In the genomic region with DNA sequence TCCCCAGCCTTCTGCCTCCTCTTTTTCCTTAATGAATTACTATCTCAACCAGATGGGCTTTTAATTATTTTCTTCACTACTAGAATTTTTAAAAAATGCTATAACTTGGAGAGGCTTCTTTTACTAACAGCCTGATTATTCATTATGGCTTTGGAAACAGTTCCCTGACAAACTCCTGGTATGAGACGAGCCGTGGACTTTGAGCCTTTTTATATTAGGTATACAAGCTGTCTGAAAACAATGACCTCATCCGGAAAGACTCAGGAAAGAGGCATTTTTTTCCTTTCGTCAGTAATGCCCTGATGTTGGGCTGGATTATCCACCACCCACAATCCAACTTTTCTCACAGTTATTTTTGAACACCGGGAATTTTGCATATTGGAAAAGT, we compare ENCODE assay signal across 12 cellular contexts. TPM values are rescaled to one million over a fixed set of nuclear protein-coding genes. Genes with fewer than 3 reads are reported as not detected.
DNase-seq lines count a peak whose midpoint lies in the region; ATAC-seq and TF ChIP-seq lines count a peak whose summit lies in the region.
"Had no signal": no experiment of that assay in that cellular context is flagged by ENCODE, and none has a peak within 500 bp of the region (broad histone marks: within the 10 kb centered on the region; RNA-seq: fewer than 3 reads in every experiment).

No MANE protein-coding gene starts in this region.

- peaks cover 3% of the 10 kb centered on the region for H3K79me1 ChIP-seq in trophoblast cell (ENCODE audit: low read length)

- H3K27me3 Mint-ChIP-seq in Calu3 (ENCODE audit: unreplicated experiment), result no peaks in the 10 kb centered on the region
- no peaks in the 10 kb centered on the region for H3K27me3 Mint-ChIP-seq in stimulated activated naive B cell treated with anti-CD40 and anti-IgM and Interleukin-4, amounts not matched to agents 10 μg/mL and 1 μg/mL and 100 μg/mL, for 72 hours

- H3K23ac ChIP-seq in trophoblast cell (ENCODE audit: low read length), result no peak overlapping the region

- H3K27me3 ChIP-seq in foreskin keratinocyte (no peaks in the 10 kb centered on the region), trophoblast cell (ENCODE audit: insufficient read depth, low read length) (no peaks in the 10 kb centered on the region)

- no peak overlapping the region for H2BK120ac ChIP-seq in trophoblast cell (ENCODE audit: insufficient read depth, low read length, poor library complexity)

- peak overlapping the region; percentile 86 for H3K27ac Mint-ChIP-seq in Calu3 (ENCODE audit: unreplicated experiment)
- H3K27ac Mint-ChIP-seq in stimulated activated naive B cell treated with anti-CD40 and anti-IgM and Interleukin-4, amounts not matched to agents 10 μg/mL and 1 μg/mL and 100 μg/mL, for 72 hours, result no peak overlapping the region
- H3K27ac Mint-ChIP-seq: activated B cell treated with CpG ODN at 0.5 μM for 24 hours had no signal

- H3K4me3 Mint-ChIP-seq in Calu3 (ENCODE audit: low read depth, unreplicated experiment), result peak overlapping the region; percentile 62
- H3K4me3 Mint-ChIP-seq in stimulated activated naive B cell treated with anti-CD40 and anti-IgM and Interleukin-4, amounts not matched to agents 10 μg/mL and 1 μg/mL and 100 μg/mL, for 72 hours, result no peak overlapping the region
- H3K4me3 Mint-ChIP-seq: activated B cell treated with CpG ODN at 0.5 μM for 24 hours had no signal

- no peak overlapping the region for H3K4me2 ChIP-seq in trophoblast cell (ENCODE audit: low read length)

- H3K4me3 ChIP-seq in trophoblast cell (ENCODE audit: low read depth, low read length), result no peak overlapping the region

- intact Hi-C loops in Calu3 (cut with micrococcal nuclease; ENCODE audit: unreplicated experiment), result no loop called here

- no peak overlapping the region for H3K4ac ChIP-seq in trophoblast cell (ENCODE audit: low read depth, low read length)

- no peak overlapping the region for H3K9ac ChIP-seq in trophoblast cell (ENCODE audit: low read length)

- no peak overlapping the region for H3K18ac ChIP-seq in trophoblast cell (ENCODE audit: low read length)

- no peaks in the 10 kb centered on the region for H3K9me3 Mint-ChIP-seq in Calu3 (ENCODE audit: low read depth, unreplicated experiment)
- no peaks in the 10 kb centered on the region for H3K9me3 Mint-ChIP-seq in stimulated activated naive B cell treated with anti-CD40 and anti-IgM and Interleukin-4, amounts not matched to agents 10 μg/mL and 1 μg/mL and 100 μg/mL, for 72 hours
- H3K9me3 Mint-ChIP-seq: activated B cell treated with CpG ODN at 0.5 μM for 24 hours had no signal

- peaks cover 6% of the 10 kb centered on the region for H3K36me3 Mint-ChIP-seq in Calu3 (ENCODE audit: insufficient read depth, unreplicated experiment)
- H3K36me3 Mint-ChIP-seq in stimulated activated naive B cell treated with anti-CD40 and anti-IgM and Interleukin-4, amounts not matched to agents 10 μg/mL and 1 μg/mL and 100 μg/mL, for 72 hours, result no peaks in the 10 kb centered on the region

- DNase-seq in Calu3 (no peak), SW480 (ENCODE audit: low spot score) (peak; percentile 89), foreskin keratinocyte (peak; percentile 42 to 73), trophoblast cell (peak; percentile 66 to 90), NCI-H524 treated with DMSO at 0.1 percent for 48 hours (lab: John Stamatoyannopoulos, UW) (no peak)
- DNase-seq in stimulated activated naive CD4-positive, alpha-beta T cell treated with Interleukin-2 at 50 U/mL for 16 hours (lab: John Stamatoyannopoulos, UW), result no peak
- DNase-seq in stimulated activated naive B cell treated with anti-CD40 and anti-IgM and Interleukin-4, amounts not matched to agents 10 μg/mL and 1 μg/mL and 100 μg/mL, for 72 hours, result no peak
- DNase-seq: activated B cell treated with CpG ODN at 0.5 μM for 24 hours; effector memory CD4-positive, alpha-beta T cell; NCI-H1092; stimulated activated CD4-positive, alpha-beta T cell treated with anti-CD3 and anti-CD28 coated beads, Interleukin-2, amount 100 ng/mL, for 24 hours had no signal

- H4K8ac ChIP-seq in trophoblast cell (ENCODE audit: low read depth, low read length), result no peak overlapping the region

- H3K4me1 ChIP-seq in foreskin keratinocyte, result peaks cover 35% of the 10 kb centered on the region
- H3K4me1 ChIP-seq in trophoblast cell (ENCODE audit: control insufficient read depth in 1 of 2, insufficient read depth in 2 of 2, low read length in 2 of 2), result peaks cover 3 to 11% of the 10 kb centered on the region in 2 experiments

- H3K79me2 ChIP-seq in trophoblast cell (ENCODE audit: control insufficient read depth, insufficient read depth, low read length, poor library complexity), result no peaks in the 10 kb centered on the region

- TF ChIP-seq CTCF in Calu3 (IDR thresholded peaks at IDR 0.05; ENCODE audit: unreplicated experiment) (no peak), foreskin keratinocyte (conservative IDR thresholded peaks at IDR 0.05) (no peak)

- peaks cover 58% of the 10 kb centered on the region for H3K4me1 Mint-ChIP-seq in Calu3 (ENCODE audit: low read depth, unreplicated experiment)
- H3K4me1 Mint-ChIP-seq in stimulated activated naive B cell treated with anti-CD40 and anti-IgM and Interleukin-4, amounts not matched to agents 10 μg/mL and 1 μg/mL and 100 μg/mL, for 72 hours, result no peaks in the 10 kb centered on the region
- H3K4me1 Mint-ChIP-seq: activated B cell treated with CpG ODN at 0.5 μM for 24 hours had no signal

- BruUV-seq in Calu3 (replicated peaks; lab: Mats Ljungman, UMichigan), result no TSS peak

- H3K27ac ChIP-seq in foreskin keratinocyte (no peak overlapping the region), trophoblast cell (ENCODE audit: low read depth, low read length) (no peak overlapping the region)

- H3K14ac ChIP-seq in trophoblast cell (ENCODE audit: low read length), result no peak overlapping the region

- H3K36me3 ChIP-seq in trophoblast cell (ENCODE audit: control insufficient read depth in 1 of 2, insufficient read depth in 2 of 2, low read length in 2 of 2), result no peaks in the 10 kb centered on the region

- H4K91ac ChIP-seq in trophoblast cell (ENCODE audit: low read depth, low read length), result no peak overlapping the region

- no CpG with 5 or more reads among the region's 5 CpGs for WGBS in trophoblast cell (ENCODE audit: extremely low coverage, insufficient coverage, insufficient read length)

- peak; percentile 40 for ATAC-seq in foreskin keratinocyte
- no peak for ATAC-seq in HG03521 (IDR thresholded peaks at IDR 0.05; ENCODE audit: unreplicated experiment)
- no peak for ATAC-seq in stimulated activated naive B cell treated with anti-CD40 and anti-IgM and Interleukin-4, amounts not matched to agents 10 μg/mL and 1 μg/mL and 100 μg/mL, for 72 hours (replicated peaks)

- H2AFZ ChIP-seq in trophoblast cell (ENCODE audit: insufficient read depth, low read length, poor library complexity), result no peak overlapping the region

- CTCF ChIA-PET in Calu3 (lab: Charles Lee), result interaction anchor here (0.6 to 1.2 kb wide), 2 partner anchors 50 to 73 kb away, joined by 3 read pairs; no protein-coding TSS in a partner anchor

- H3K9me3 ChIP-seq in trophoblast cell (ENCODE audit: insufficient read depth, low read depth, low read length), result peaks cover 1% of the 10 kb centered on the region

- H4K12ac ChIP-seq in trophoblast cell (ENCODE audit: low read depth, low read length), result no peak overlapping the region

- no peak overlapping the region for H2BK5ac ChIP-seq in trophoblast cell (ENCODE audit: low read depth, low read length, poor library complexity)

- H2AK5ac ChIP-seq in trophoblast cell (ENCODE audit: low read length), result no peak overlapping the region

- H2BK12ac ChIP-seq in trophoblast cell (ENCODE audit: low read length), result no peak overlapping the region

RNA-seq across cellular contexts. Expression of gene ABLIM1, which starts 26.7 kb away (rescaled TPM):
- 81.1 and 89.4 TPM in 2 replicates for total RNA-seq in Calu3 (2022)
- total RNA-seq in foreskin keratinocyte, result 18.7 and 21.1 TPM in 2 replicates
- 3.8 and 4.8 TPM in 2 replicates for polyA plus RNA-seq in foreskin keratinocyte
- polyA plus RNA-seq in trophoblast cell (2013), result 12.7 and 12.9 TPM in 2 replicates

Comparison
In these comparisons a context has a peak if more than half of its experiments do, and no peak if none do; other contexts are left out.
1. DNase-seq: peak in SW480 (single experiment), foreskin keratinocyte (2 of 2) and trophoblast cell (2 of 2); none in Calu3 (single experiment), NCI-H524 treated with DMSO at 0.1 percent for 48 hours (single experiment), stimulated activated naive CD4-positive, alpha-beta T cell treated with Interleukin-2 at 50 U/mL for 16 hours (single experiment) and stimulated activated naive B cell treated with anti-CD40 and anti-IgM and Interleukin-4, amounts not matched to agents 10 μg/mL and 1 μg/mL and 100 μg/mL, for 72 hours (single experiment).